2 cellular contexts compared by ENCODE assay signal in genomic region chr3:8442993-8443670, GRCh38.
TF ChIP-seq lines count a peak whose summit lies in the region.

No MANE protein-coding gene starts in this region.

TF ChIP-seq in HepG2, 621 proteins besides CTCF, POLR2A, EP300 and RAD21 (continues in another document):
- TF ChIP-seq ZBTB34 (CRISPR knock-in tag; IDR thresholded peaks at IDR 0.05) = 0 out of 2 replicates have a peak, but pooled peaks have one; percentile 22
- no peak for TF ChIP-seq MXI1 (IDR thresholded peaks at IDR 0.05; ENCODE audit: borderline replicate concordance, low read depth, low read length)
- no peak for TF ChIP-seq HNRNPL (IDR thresholded peaks at IDR 0.05; ENCODE audit: low read depth, low read length)
- TF ChIP-seq ARID2 (CRISPR knock-in tag; IDR thresholded peaks at IDR 0.05; ENCODE audit: borderline replicate concordance) = no peak
- no peak for TF ChIP-seq BCL3 (CRISPR knock-in tag; IDR thresholded peaks at IDR 0.05)
- TF ChIP-seq ZNF547 (CRISPR knock-in tag; IDR thresholded peaks at IDR 0.05) = no peak
- TF ChIP-seq KAT2B (IDR thresholded peaks at IDR 0.05; ENCODE audit: borderline replicate concordance, low read depth, low read length) = no peak
- TF ChIP-seq ZBTB33 (CRISPR knock-in tag; IDR thresholded peaks at IDR 0.05) = no peak
- TF ChIP-seq ZBTB3 (CRISPR knock-in tag; IDR thresholded peaks at IDR 0.05; ENCODE audit: borderline replicate concordance, low read depth) = no peak
- no peak for TF ChIP-seq CBFB (CRISPR knock-in tag; IDR thresholded peaks at IDR 0.05)
- TF ChIP-seq KMT2A (CRISPR knock-in tag; IDR thresholded peaks at IDR 0.05) = no peak
- no peak for TF ChIP-seq ZFP36 (IDR thresholded peaks at IDR 0.05; ENCODE audit: borderline replicate concordance, low read depth, low read length, partially characterized antibody)
- no peak for TF ChIP-seq ZNF414 (CRISPR knock-in tag; IDR thresholded peaks at IDR 0.05)
- TF ChIP-seq MED1 (CRISPR knock-in tag; IDR thresholded peaks at IDR 0.05) = no peak
- no peak for TF ChIP-seq MTA1 (CRISPR knock-in tag; IDR thresholded peaks at IDR 0.05; ENCODE audit: borderline replicate concordance)
- TF ChIP-seq, protein P1, sequence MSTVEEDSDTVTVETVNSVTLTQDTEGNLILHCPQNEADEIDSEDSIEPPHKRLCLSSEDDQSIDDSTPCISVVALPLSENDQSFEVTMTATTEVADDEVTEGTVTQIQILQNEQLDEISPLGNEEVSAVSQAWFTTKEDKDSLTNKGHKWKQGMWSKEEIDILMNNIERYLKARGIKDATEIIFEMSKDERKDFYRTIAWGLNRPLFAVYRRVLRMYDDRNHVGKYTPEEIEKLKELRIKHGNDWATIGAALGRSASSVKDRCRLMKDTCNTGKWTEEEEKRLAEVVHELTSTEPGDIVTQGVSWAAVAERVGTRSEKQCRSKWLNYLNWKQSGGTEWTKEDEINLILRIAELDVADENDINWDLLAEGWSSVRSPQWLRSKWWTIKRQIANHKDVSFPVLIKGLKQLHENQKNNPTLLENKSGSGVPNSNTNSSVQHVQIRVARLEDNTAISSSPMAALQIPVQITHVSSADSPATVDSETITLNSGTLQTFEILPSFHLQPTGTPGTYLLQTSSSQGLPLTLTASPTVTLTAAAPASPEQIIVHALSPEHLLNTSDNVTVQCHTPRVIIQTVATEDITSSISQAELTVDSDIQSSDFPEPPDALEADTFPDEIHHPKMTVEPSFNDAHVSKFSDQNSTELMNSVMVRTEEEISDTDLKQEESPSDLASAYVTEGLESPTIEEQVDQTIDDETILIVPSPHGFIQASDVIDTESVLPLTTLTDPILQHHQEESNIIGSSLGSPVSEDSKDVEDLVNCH (CRISPR knock-in tag; IDR thresholded peaks at IDR 0.05) = no peak
- TF ChIP-seq KLF9 (CRISPR knock-in tag; IDR thresholded peaks at IDR 0.05; ENCODE audit: low read depth) = no peak
- TF ChIP-seq, protein P2, sequence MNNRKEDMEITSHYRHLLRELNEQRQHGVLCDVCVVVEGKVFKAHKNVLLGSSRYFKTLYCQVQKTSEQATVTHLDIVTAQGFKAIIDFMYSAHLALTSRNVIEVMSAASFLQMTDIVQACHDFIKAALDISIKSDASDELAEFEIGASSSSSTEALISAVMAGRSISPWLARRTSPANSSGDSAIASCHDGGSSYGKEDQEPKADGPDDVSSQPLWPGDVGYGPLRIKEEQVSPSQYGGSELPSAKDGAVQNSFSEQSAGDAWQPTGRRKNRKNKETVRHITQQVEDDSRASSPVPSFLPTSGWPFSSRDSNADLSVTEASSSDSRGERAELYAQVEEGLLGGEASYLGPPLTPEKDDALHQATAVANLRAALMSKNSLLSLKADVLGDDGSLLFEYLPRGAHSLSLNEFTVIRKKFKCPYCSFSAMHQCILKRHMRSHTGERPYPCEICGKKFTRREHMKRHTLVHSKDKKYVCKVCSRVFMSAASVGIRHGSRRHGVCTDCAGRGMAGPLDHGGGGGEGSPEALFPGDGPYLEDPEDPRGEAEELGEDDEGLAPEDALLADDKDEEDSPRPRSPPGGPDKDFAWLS (CRISPR knock-in tag; IDR thresholded peaks at IDR 0.05; ENCODE audit: borderline replicate concordance) = no peak
- TF ChIP-seq CREM (IDR thresholded peaks at IDR 0.05) = no peak
- TF ChIP-seq CREM (CRISPR knock-in tag; IDR thresholded peaks at IDR 0.05) = no peak
- no peak for TF ChIP-seq SNRNP70 (IDR thresholded peaks at IDR 0.05; ENCODE audit: low read depth, low read length)

TF ChIP-seq in H1, 55 proteins besides CTCF, POLR2A, EP300 and RAD21:
- TF ChIP-seq YY1 (IDR thresholded peaks at IDR 0.05; ENCODE audit: low read depth, low read length) (no peak), CREB1 (IDR thresholded peaks at IDR 0.05) (no peak), CTBP2 (IDR thresholded peaks at IDR 0.05; ENCODE audit: borderline replicate concordance, insufficient read depth, insufficient read length, low read length) (no peak), TCF12 (IDR thresholded peaks at IDR 0.05; ENCODE audit: low read depth, low read length) (no peak), EZH2 (IDR thresholded peaks at IDR 0.05; ENCODE audit: low read depth, low read length, severe bottlenecking) (no peak), RFX5 (IDR thresholded peaks at IDR 0.05; ENCODE audit: borderline replicate concordance, low read depth, low read length) (no peak), CEBPB (IDR thresholded peaks at IDR 0.05; ENCODE audit: low read depth, low read length) (no peak), EGR1 (IDR thresholded peaks at IDR 0.05; ENCODE audit: borderline replicate concordance, low read depth, low read length) (no peak), JUN (IDR thresholded peaks at IDR 0.05; ENCODE audit: low read depth, low read length) (no peak), KDM1A (IDR thresholded peaks at IDR 0.05; ENCODE audit: borderline replicate concordance, low read length) (no peak), BRCA1 (IDR thresholded peaks at IDR 0.05; ENCODE audit: low read depth, low read length) (no peak), ATF3 (IDR thresholded peaks at IDR 0.05; ENCODE audit: insufficient read depth, low read depth, low read length) (no peak), KDM5A (IDR thresholded peaks at IDR 0.05; ENCODE audit: low read length) (no peak), SUZ12 (IDR thresholded peaks at IDR 0.05; ENCODE audit: low read length) (no peak), TBP (IDR thresholded peaks at IDR 0.05; ENCODE audit: low read depth, low read length) (no peak), HDAC6 (IDR thresholded peaks at IDR 0.05; ENCODE audit: low read depth, low read length) (no peak)
- TF ChIP-seq, protein P3, sequence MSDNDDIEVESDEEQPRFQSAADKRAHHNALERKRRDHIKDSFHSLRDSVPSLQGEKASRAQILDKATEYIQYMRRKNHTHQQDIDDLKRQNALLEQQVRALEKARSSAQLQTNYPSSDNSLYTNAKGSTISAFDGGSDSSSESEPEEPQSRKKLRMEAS (IDR thresholded peaks at IDR 0.05) = no peak
- TF ChIP-seq, protein P4, sequence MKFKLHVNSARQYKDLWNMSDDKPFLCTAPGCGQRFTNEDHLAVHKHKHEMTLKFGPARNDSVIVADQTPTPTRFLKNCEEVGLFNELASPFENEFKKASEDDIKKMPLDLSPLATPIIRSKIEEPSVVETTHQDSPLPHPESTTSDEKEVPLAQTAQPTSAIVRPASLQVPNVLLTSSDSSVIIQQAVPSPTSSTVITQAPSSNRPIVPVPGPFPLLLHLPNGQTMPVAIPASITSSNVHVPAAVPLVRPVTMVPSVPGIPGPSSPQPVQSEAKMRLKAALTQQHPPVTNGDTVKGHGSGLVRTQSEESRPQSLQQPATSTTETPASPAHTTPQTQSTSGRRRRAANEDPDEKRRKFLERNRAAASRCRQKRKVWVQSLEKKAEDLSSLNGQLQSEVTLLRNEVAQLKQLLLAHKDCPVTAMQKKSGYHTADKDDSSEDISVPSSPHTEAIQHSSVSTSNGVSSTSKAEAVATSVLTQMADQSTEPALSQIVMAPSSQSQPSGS (IDR thresholded peaks at IDR 0.05; ENCODE audit: low read length) = no peak
- TF ChIP-seq, protein P5, sequence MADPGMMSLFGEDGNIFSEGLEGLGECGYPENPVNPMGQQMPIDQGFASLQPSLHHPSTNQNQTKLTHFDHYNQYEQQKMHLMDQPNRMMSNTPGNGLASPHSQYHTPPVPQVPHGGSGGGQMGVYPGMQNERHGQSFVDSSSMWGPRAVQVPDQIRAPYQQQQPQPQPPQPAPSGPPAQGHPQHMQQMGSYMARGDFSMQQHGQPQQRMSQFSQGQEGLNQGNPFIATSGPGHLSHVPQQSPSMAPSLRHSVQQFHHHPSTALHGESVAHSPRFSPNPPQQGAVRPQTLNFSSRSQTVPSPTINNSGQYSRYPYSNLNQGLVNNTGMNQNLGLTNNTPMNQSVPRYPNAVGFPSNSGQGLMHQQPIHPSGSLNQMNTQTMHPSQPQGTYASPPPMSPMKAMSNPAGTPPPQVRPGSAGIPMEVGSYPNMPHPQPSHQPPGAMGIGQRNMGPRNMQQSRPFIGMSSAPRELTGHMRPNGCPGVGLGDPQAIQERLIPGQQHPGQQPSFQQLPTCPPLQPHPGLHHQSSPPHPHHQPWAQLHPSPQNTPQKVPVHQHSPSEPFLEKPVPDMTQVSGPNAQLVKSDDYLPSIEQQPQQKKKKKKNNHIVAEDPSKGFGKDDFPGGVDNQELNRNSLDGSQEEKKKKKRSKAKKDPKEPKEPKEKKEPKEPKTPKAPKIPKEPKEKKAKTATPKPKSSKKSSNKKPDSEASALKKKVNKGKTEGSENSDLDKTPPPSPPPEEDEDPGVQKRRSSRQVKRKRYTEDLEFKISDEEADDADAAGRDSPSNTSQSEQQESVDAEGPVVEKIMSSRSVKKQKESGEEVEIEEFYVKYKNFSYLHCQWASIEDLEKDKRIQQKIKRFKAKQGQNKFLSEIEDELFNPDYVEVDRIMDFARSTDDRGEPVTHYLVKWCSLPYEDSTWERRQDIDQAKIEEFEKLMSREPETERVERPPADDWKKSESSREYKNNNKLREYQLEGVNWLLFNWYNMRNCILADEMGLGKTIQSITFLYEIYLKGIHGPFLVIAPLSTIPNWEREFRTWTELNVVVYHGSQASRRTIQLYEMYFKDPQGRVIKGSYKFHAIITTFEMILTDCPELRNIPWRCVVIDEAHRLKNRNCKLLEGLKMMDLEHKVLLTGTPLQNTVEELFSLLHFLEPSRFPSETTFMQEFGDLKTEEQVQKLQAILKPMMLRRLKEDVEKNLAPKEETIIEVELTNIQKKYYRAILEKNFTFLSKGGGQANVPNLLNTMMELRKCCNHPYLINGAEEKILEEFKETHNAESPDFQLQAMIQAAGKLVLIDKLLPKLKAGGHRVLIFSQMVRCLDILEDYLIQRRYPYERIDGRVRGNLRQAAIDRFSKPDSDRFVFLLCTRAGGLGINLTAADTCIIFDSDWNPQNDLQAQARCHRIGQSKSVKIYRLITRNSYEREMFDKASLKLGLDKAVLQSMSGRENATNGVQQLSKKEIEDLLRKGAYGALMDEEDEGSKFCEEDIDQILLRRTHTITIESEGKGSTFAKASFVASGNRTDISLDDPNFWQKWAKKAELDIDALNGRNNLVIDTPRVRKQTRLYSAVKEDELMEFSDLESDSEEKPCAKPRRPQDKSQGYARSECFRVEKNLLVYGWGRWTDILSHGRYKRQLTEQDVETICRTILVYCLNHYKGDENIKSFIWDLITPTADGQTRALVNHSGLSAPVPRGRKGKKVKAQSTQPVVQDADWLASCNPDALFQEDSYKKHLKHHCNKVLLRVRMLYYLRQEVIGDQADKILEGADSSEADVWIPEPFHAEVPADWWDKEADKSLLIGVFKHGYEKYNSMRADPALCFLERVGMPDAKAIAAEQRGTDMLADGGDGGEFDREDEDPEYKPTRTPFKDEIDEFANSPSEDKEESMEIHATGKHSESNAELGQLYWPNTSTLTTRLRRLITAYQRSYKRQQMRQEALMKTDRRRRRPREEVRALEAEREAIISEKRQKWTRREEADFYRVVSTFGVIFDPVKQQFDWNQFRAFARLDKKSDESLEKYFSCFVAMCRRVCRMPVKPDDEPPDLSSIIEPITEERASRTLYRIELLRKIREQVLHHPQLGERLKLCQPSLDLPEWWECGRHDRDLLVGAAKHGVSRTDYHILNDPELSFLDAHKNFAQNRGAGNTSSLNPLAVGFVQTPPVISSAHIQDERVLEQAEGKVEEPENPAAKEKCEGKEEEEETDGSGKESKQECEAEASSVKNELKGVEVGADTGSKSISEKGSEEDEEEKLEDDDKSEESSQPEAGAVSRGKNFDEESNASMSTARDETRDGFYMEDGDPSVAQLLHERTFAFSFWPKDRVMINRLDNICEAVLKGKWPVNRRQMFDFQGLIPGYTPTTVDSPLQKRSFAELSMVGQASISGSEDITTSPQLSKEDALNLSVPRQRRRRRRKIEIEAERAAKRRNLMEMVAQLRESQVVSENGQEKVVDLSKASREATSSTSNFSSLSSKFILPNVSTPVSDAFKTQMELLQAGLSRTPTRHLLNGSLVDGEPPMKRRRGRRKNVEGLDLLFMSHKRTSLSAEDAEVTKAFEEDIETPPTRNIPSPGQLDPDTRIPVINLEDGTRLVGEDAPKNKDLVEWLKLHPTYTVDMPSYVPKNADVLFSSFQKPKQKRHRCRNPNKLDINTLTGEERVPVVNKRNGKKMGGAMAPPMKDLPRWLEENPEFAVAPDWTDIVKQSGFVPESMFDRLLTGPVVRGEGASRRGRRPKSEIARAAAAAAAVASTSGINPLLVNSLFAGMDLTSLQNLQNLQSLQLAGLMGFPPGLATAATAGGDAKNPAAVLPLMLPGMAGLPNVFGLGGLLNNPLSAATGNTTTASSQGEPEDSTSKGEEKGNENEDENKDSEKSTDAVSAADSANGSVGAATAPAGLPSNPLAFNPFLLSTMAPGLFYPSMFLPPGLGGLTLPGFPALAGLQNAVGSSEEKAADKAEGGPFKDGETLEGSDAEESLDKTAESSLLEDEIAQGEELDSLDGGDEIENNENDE (IDR thresholded peaks at IDR 0.05; ENCODE audit: insufficient replicate concordance, low read length) = no peak
